21 cellular contexts compared by ENCODE assay signal in the genomic region with DNA sequence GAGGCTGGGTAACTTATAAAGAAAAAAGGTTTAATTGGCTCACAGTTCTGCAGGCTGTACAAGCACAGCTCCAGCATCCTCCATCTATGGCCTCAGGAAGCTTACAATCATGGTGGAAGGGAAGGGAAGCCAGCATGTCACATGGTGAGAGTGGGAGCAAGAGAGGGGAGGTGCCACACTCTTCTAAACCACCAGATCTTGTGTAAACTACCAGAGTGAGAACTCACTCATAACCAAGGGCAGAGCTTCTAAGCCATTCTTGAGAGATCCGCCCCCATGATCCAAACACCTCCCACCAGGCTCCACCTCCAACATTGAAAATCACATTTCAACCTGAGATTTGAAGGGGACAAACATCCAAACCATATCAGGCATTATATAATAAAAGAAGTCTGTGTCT.
"Had no signal": no experiment of that assay in that cellular context is flagged by ENCODE, and none has a peak within 500 bp of the region (broad histone marks: within the 10 kb centered on the region; RNA-seq: fewer than 3 reads in every experiment).

No MANE protein-coding gene starts in this region.

- H3K9me3 ChIP-seq: prostate gland, right lobe of liver had no signal

- H3K4me1 ChIP-seq: parathyroid adenoma, prostate gland, right lobe of liver had no signal

- H2AFZ ChIP-seq: parathyroid adenoma had no signal

- H3K79me2 ChIP-seq: parathyroid adenoma had no signal

- H3K36me3 ChIP-seq: gastrocnemius medialis, heart right ventricle, prostate gland, right lobe of liver, spleen, tibial nerve had no signal

- H3K4me3 ChIP-seq: coronary artery, gastrocnemius medialis, heart right ventricle, prostate gland, right lobe of liver, spleen, tibial nerve had no signal

- H3K27ac ChIP-seq: parathyroid adenoma, prostate gland, right lobe of liver, spleen, tibial nerve had no signal

- FAIRE-seq: islet of Langerhans had no signal

- H3K9ac ChIP-seq: parathyroid adenoma had no signal

- DNase-seq: effector CD8-positive, alpha-beta T cell; gastrocnemius medialis; heart right ventricle; hypothalamus; kidney glomerular epithelial cell; mammary epithelial cell; occipital lobe; retina; right lobe of liver; spleen; stimulated activated CD4-positive, alpha-beta T cell treated with anti-CD3 and anti-CD28 coated beads, Interleukin-15, amount 100 ng/mL, for 24 hours; stimulated activated CD4-positive, alpha-beta T cell treated with anti-CD3 and anti-CD28 coated beads, Interleukin-1b, Interleukin-23, amount 100 ng/mL, for 48 hours; stimulated activated CD4-positive, alpha-beta T cell treated with anti-CD3 and anti-CD28 coated beads, Interleukin-4, amount 100 ng/mL, for 24 hours had no signal

- H3K27me3 ChIP-seq: gastrocnemius medialis, heart right ventricle, right lobe of liver, spleen, tibial nerve had no signal

- ATAC-seq: esophagus mucosa; gastrocnemius medialis; heart right ventricle; natural killer cell treated with Interleukin-12 subunit alpha and Interleukin-12 subunit beta and Interleukin-15 and Interleukin-18, amount 100 ng/mL, for 72 hours; right lobe of liver; stimulated activated memory B cell treated with anti-CD40 and anti-IgM and Interleukin-4, amounts not matched to agents 10 μg/mL and 1 μg/mL and 100 μg/mL, for 72 hours had no signal
